ENCODE assay signal across 8 cellular contexts in genomic region chr2:218399391-218400166, GRCh38. TPM values are rescaled to one million over a fixed set of nuclear protein-coding genes. Genes with fewer than 3 reads are reported as not detected.
DNase-seq lines count a peak whose midpoint lies in the region; ATAC-seq and TF ChIP-seq lines count a peak whose summit lies in the region.

A gene with protein sequence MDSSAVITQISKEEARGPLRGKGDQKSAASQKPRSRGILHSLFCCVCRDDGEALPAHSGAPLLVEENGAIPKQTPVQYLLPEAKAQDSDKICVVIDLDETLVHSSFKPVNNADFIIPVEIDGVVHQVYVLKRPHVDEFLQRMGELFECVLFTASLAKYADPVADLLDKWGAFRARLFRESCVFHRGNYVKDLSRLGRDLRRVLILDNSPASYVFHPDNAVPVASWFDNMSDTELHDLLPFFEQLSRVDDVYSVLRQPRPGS (plus strand): TSS chr2:218399868. CDS start chr2:218400091, 223 bp downstream.

- POLR2A ChIA-PET in CD4-positive, alpha-beta T cell (lab: Charles Lee), result interaction anchor here (0.8 to 3.8 kb wide), 10 partner anchors 9 to 259 kb away, joined by 4 to 20 read pairs (median 6); partner anchors contain the start of genes AAMP, BCS1L, CATIP and PNKD
- POLR2A ChIA-PET in activated CD8-positive, alpha-beta memory T cell treated with anti-CD3 and anti-CD28 coated beads for 36 hours (lab: Charles Lee), result interaction anchor here (0.6 to 0.7 kb wide), 2 partner anchors 853 to 879 kb away, joined by 3 to 4 read pairs; partner anchors contain the start of gene TUBA4B

- no peaks in the 10 kb centered on the region for H3K9me3 ChIP-seq in CD4-positive, alpha-beta T cell (ENCODE audit: control insufficient read depth, low read length)

- no peak for TF ChIP-seq CTCF in CD4-positive, alpha-beta T cell (IDR thresholded peaks at IDR 0.05)

- peaks cover 57% of the 10 kb centered on the region for H3K4me1 Mint-ChIP-seq in CD4-positive, alpha-beta T cell (ENCODE audit: low read depth)

- peaks cover 57% of the 10 kb centered on the region for H3K36me3 Mint-ChIP-seq in CD4-positive, alpha-beta T cell (ENCODE audit: low read depth)

- CTCF ChIA-PET in CD4-positive, alpha-beta T cell (lab: Charles Lee), result interaction anchor here (1.1 kb wide), 1 partner anchor 129 kb away, joined by 4 read pairs; the partner anchor contains the start of genes AAMP and PNKD
- CTCF ChIA-PET in activated CD8-positive, alpha-beta memory T cell treated with anti-CD3 and anti-CD28 coated beads for 36 hours (lab: Charles Lee), result interaction anchor here (0.7 to 1.1 kb wide), 3 partner anchors 109 to 170 kb away, joined by 3 to 4 read pairs (median 3); partner anchors contain the start of genes AAMP and PNKD

- H3K27ac ChIP-seq in CD4-positive, alpha-beta T cell (ENCODE audit: low read depth, low read length), result peak within 1 kb of the TSS; percentile 93

- H3K27me3 ChIP-seq in CD4-positive, alpha-beta T cell (ENCODE audit: control insufficient read depth, insufficient read depth, low read length), result no peaks in the 10 kb centered on the region

- peak within 1 kb of the TSS; percentile 96 for H3K4me3 Mint-ChIP-seq in CD4-positive, alpha-beta T cell

- no peaks in the 10 kb centered on the region for H3K27me3 Mint-ChIP-seq in CD4-positive, alpha-beta T cell

- ATAC-seq in CD4-positive, alpha-beta T cell (ENCODE audit: poor library complexity), result peak; percentile 10
- ATAC-seq in GM19463 (IDR thresholded peaks at IDR 0.05; ENCODE audit: unreplicated experiment), result peak; percentile 35

- peak; percentile 79 to 92 (median 88) for DNase-seq in CD4-positive, alpha-beta T cell
- peak; percentile 66 for DNase-seq in HS-27A (ENCODE audit: low read depth)
- peak; percentile 95 for DNase-seq in NK-92 treated with Interleukin-12 subunit alpha and Interleukin-12 subunit beta, amount 100 ng/mL, for 24 hours (lab: John Stamatoyannopoulos, UW)
- peak; percentile 78 for DNase-seq in effector CD8-positive, alpha-beta T cell (lab: John Stamatoyannopoulos, UW)
- peak; percentile 95 for DNase-seq in medulla oblongata (ENCODE audit: extremely low spot score)
- DNase-seq in stimulated activated CD8-positive, alpha-beta memory T cell treated with anti-CD3 and anti-CD28 coated beads, Interleukin-12 subunit alpha, Interleukin-12 subunit beta, amount 100 ng/mL, for 1 hour (ENCODE audit: low read depth), result peak; percentile 90

- no peaks in the 10 kb centered on the region for H3K9me3 Mint-ChIP-seq in CD4-positive, alpha-beta T cell

- H3K27ac Mint-ChIP-seq in CD4-positive, alpha-beta T cell, result peak within 1 kb of the TSS; percentile 99

- intact Hi-C loops in CD4-positive, alpha-beta T cell (cut with DNase I, micrococcal nuclease), result loop anchor here (2.0 to 10.0 kb wide), 9 partner anchors 42 to 778 kb away; partner anchors contain the start of genes CNPPD1 (in 2 of the 2), RETREG2 (in 2 of the 2), ARPC2 (in 1 of the 2) and CATIP (in 1 of the 2)

RNA-seq across cellular contexts. Expression of the gene that starts here (rescaled TPM):
- 10 to 100 TPM; 70.5 to 76.8 TPM for total RNA-seq in CD4-positive, alpha-beta T cell
- 100 to 1,000 TPM; 100 to 104 TPM for total RNA-seq in activated CD8-positive, alpha-beta memory T cell treated with anti-CD3 and anti-CD28 coated beads for 36 hours

Comparison
In these comparisons a context has a peak if more than half of its experiments do, and no peak if none do; other contexts are left out.
1. Peak in every context shown above with its lines: DNase-seq, ATAC-seq and H3K27ac ChIP-seq.